16 cellular contexts compared by ENCODE assay signal in the genomic region with DNA sequence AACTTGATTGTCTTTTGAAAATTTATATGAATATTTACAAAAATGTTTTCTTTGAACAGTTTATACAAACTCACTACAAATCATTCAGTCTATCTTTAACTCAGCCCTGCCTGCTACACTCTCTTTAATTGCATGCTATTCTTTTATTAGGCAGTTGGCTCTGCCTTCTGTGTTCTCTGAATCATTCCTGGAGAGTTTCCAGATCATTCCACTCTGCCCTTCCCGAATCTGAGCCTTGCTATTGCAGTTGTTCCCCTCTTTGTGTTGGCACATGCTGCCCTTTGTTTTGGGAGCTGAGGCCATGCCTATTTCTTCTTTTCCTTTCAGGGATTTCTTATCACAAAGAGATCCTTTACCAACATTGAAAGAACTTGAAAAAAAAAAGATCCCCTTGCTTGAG. TPM values are rescaled to one million over a fixed set of nuclear protein-coding genes. Genes with fewer than 3 reads are reported as not detected.
A peak's percentile ranks its signal among the peaks of the same experiment; 100 is the strongest.
DNase-seq lines count a peak whose midpoint lies in the region; ATAC-seq and TF ChIP-seq lines count a peak whose summit lies in the region.
"Had no signal": no experiment of that assay in that cellular context is flagged by ENCODE, and none has a peak within 500 bp of the region (broad histone marks: within the 10 kb centered on the region; RNA-seq: fewer than 3 reads in every experiment).

No MANE protein-coding gene starts in this region.

- no peak for TF ChIP-seq POLR2A in vagina (IDR thresholded peaks at IDR 0.05)

- H3K4me3 ChIP-seq in fibroblast of pulmonary artery (replicated peaks; ENCODE audit: low read depth, low read length) (no peak overlapping the region), vagina (no peak overlapping the region), lower lobe of right lung (no peak overlapping the region), tibial artery (no peak overlapping the region)
- H3K4me3 ChIP-seq: uterus had no signal

- H3K9me3 ChIP-seq in vagina (no peaks in the 10 kb centered on the region), lower lobe of right lung (no peaks in the 10 kb centered on the region), tibial artery (no peaks in the 10 kb centered on the region)
- H3K9me3 ChIP-seq: uterus had no signal

- H3K27ac ChIP-seq in vagina (no peak overlapping the region), lower lobe of right lung (no peak overlapping the region), tibial artery (no peak overlapping the region)
- H3K27ac ChIP-seq: uterus had no signal

- no peaks in the 10 kb centered on the region for H3K36me3 ChIP-seq in vagina
- H3K36me3 ChIP-seq in lower lobe of right lung: no peaks in the 10 kb centered on the region
- no peaks in the 10 kb centered on the region for H3K36me3 ChIP-seq in tibial artery
- H3K36me3 ChIP-seq: uterus had no signal

- ATAC-seq in lower lobe of right lung: no peak
- no peak for ATAC-seq in HG02885 (IDR thresholded peaks at IDR 0.05; ENCODE audit: poor library complexity, unreplicated experiment)
- ATAC-seq: activated T-cell treated with anti-CD3 and anti-CD28 coated beads, Interleukin-2, amount 50 U/mL, for 72 hours had no signal

- intact Hi-C loops in vagina (cut with DNase I): no loop called here
- intact Hi-C loops in lower lobe of right lung (cut with DNase I): no loop called here
- intact Hi-C loops in tibial artery (cut with DNase I; ENCODE audit: low total_unique reads): no loop called here

- TF ChIP-seq CTCF in fibroblast of pulmonary artery (IDR thresholded peaks at IDR 0.05; ENCODE audit: low read length, missing control alignments) (no peak), vagina (IDR thresholded peaks at IDR 0.05) (no peak), lower lobe of right lung (IDR thresholded peaks at IDR 0.05) (no peak), tibial artery (IDR thresholded peaks at IDR 0.05) (no peak)

- H3K4me1 ChIP-seq in vagina (no peaks in the 10 kb centered on the region), lower lobe of right lung (no peaks in the 10 kb centered on the region), tibial artery (peaks cover 0 to 4% (median 0%) of the 10 kb centered on the region in 4 donors)
- H3K4me1 ChIP-seq: uterus had no signal

- no peaks in the 10 kb centered on the region for H3K27me3 ChIP-seq in vagina
- H3K27me3 ChIP-seq in lower lobe of right lung (ENCODE audit: low read depth): no peaks in the 10 kb centered on the region
- H3K27me3 ChIP-seq in tibial artery: no peaks in the 10 kb centered on the region
- H3K27me3 ChIP-seq: uterus had no signal

- peak; percentile 23 for DNase-seq in DMS 273 treated with DMSO at 0.1 percent for 48 hours (lab: John Stamatoyannopoulos, UW)
- DNase-seq in NCI-H446 treated with DMSO at 0.1 percent for 48 hours (lab: John Stamatoyannopoulos, UW): peak; percentile 88
- peak; percentile 23 for DNase-seq in fibroblast of pulmonary artery (ENCODE audit: low read depth)
- DNase-seq in non-pigmented ciliary epithelial cell (ENCODE audit: low read depth): peak; percentile 1
- no peak for DNase-seq in vagina (ENCODE audit: extremely low spot score in 2 of 2)
- DNase-seq in lower lobe of right lung: no peak
- DNase-seq in tibial artery: no peak
- DNase-seq: activated CD4-positive, CD25-positive, alpha-beta regulatory T cell; activated T-cell treated with anti-CD3 and anti-CD28 coated beads, Interleukin-2, amount 50 U/mL, for 72 hours; EL; NCI-H526 treated with DMSO at 0.1 percent for 48 hours; SHP77 treated with DMSO at 0.1 percent for 48 hours; stimulated activated CD4-positive, alpha-beta T cell treated with anti-CD3 and anti-CD28 coated beads, Interleukin-12 subunit alpha, Interleukin-12 subunit beta, amount 100 ng/mL, for 4 hours; uterus had no signal

RNA-seq across cellular contexts. Expression of a gene that starts 8.7 kb away (rescaled TPM):
- total RNA-seq in vagina (not detected), lower lobe of right lung (not detected)
- total RNA-seq: activated T-cell treated with anti-CD3 and anti-CD28 coated beads, Interleukin-2, amount 50 U/mL, for 72 hours; B cell; uterus had no signal

Comparison
In these comparisons a context has a peak if more than half of its experiments do, and no peak if none do; other contexts are left out.
1. DNase-seq: peak in DMS 273 treated with DMSO at 0.1 percent for 48 hours (single experiment), NCI-H446 treated with DMSO at 0.1 percent for 48 hours (single experiment), fibroblast of pulmonary artery (single experiment) and non-pigmented ciliary epithelial cell (single experiment); none in vagina (0 of 2), lower lobe of right lung (single experiment) and tibial artery (0 of 2).